Comparison of ENCODE assay signal across 8 cellular contexts in the genomic region with DNA sequence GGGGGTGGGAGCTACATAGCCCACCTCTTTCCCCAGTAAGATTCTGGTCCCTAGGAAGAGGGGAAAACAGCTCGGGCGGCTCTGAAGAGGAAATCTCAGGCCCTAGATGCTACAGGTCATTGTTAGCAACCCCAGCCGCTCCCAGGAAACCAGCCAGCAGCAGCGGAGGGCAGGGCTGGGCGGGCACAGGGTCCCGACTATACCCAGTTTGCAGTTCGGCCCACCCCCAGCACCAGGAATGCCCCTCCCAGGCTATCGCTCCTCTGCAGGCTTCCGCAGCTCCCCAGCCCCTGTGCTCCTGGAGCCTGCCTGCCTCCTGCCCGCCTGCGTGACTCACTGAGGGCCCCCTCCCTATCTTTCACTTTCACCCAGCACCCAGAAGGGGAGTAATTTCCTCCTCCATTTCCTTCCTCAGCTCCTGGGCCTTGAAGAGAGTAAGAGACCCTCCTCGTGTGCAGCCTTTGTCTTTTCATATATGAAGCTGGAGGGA. TPM values are rescaled to one million over a fixed set of nuclear protein-coding genes. Genes with fewer than 3 reads are reported as not detected.
DNase-seq lines count a peak whose midpoint lies in the region; ATAC-seq, FAIRE-seq and TF ChIP-seq lines count a peak whose summit lies in the region.

No MANE protein-coding gene starts in this region.

- H3K36me3 ChIP-seq in A673 (ENCODE audit: insufficient read depth, low read length, poor library complexity, severe bottlenecking) (peaks cover 24% of the 10 kb centered on the region), pancreas (peaks cover 2 to 17% (median 14%) of the 10 kb centered on the region in 3 donors)

- no peaks in the 10 kb centered on the region for H3K9me3 ChIP-seq in A673 (ENCODE audit: low read depth, low read length, poor library complexity, severe bottlenecking)
- no peaks in the 10 kb centered on the region for H3K9me3 ChIP-seq in pancreas

- no peak for FAIRE-seq in RCC 7860 (lab: Jason Lieb, UNC)
- no peak for FAIRE-seq in pancreas (lab: Jason Lieb, UNC)

- H3K4me3 ChIP-seq in A673 (ENCODE audit: low read depth, low read length, poor library complexity, severe bottlenecking) (peak overlapping the region; percentile 30), pancreas (peak overlapping the region in 1 of 4 donors; percentile 31)

- H3K27me3 ChIP-seq in A673 (replicated peaks; ENCODE audit: insufficient read depth, low read depth, low read length, poor library complexity) = no peaks in the 10 kb centered on the region
- H3K27me3 ChIP-seq in pancreas = no peaks in the 10 kb centered on the region

- H3K4me1 ChIP-seq in A673 (ENCODE audit: insufficient read depth, low read length, poor library complexity, severe bottlenecking) = peaks cover 55% of the 10 kb centered on the region
- peaks cover 44 to 65% (median 47%) of the 10 kb centered on the region in 3 donors for H3K4me1 ChIP-seq in pancreas

- 43 to 58% methylated on average over 12 of the region's 12 CpGs for WGBS in pancreas, 2 donors

- peak overlapping the region; percentile 82 for H3K27ac ChIP-seq in A673 (ENCODE audit: low read depth, low read length, poor library complexity, severe bottlenecking)
- peak overlapping the region; percentile 23 to 80 (median 68) for H3K27ac ChIP-seq in pancreas

- no TSS peak for BruUV-seq in A673 (replicated peaks; lab: Mats Ljungman, UMichigan)

- peak; percentile 32 for ATAC-seq in GM21786 (IDR thresholded peaks at IDR 0.05; ENCODE audit: unreplicated experiment)
- peak; percentile 46 to 78 (median 64) for ATAC-seq in pancreas
- no peak for ATAC-seq in HG03025 (IDR thresholded peaks at IDR 0.05; ENCODE audit: low FRiP score, unreplicated experiment)

- intact Hi-C loops in A673 (cut with micrococcal nuclease; ENCODE audit: unreplicated experiment) (no loop called here), pancreas (cut with DNase I) (no loop called here)

- CTCF ChIA-PET in A673 (lab: Charles Lee) = interaction anchor here (0.6 to 0.9 kb wide), 2 partner anchors 12 to 486 kb away, joined by 3 to 6 read pairs; no protein-coding TSS in a partner anchor

- DNase-seq in A673 (ENCODE audit: low spot score) (peak; percentile 88), RCC 7860 (ENCODE audit: low spot score) (peak; percentile 66), glomerular visceral epithelial cell (ENCODE audit: extremely low spot score) (peak; percentile 88), pancreas (peak in 1 of 6 donors; percentile 63), NCI-H2029 (lab: John Stamatoyannopoulos, UW) (no peak)
- DNase-seq in activated naive CD4-positive, alpha-beta T cell treated with anti-CD3 and anti-CD28 coated beads, Interleukin-2, amount 50 U/mL, for 16 hours = peak; percentile 73

- no peak for TF ChIP-seq CTCF in A673 (conservative IDR thresholded peaks at IDR 0.05; ENCODE audit: low read depth, low read length)
- TF ChIP-seq CTCF in pancreas (IDR thresholded peaks at IDR 0.05) = no peak

- POLR2A ChIA-PET in A673 (lab: Charles Lee; ENCODE audit: low non-redundant PET) = no interaction called here

RNA-seq across cellular contexts. Expression of a gene that starts 27.2 kb away (rescaled TPM):
- total RNA-seq in A673 (2021) (48.8 and 51.4 TPM in 2 replicates), pancreas (10 to 100 TPM in 2 of 6 donors, 1 to 10 TPM in 4; 2.8 to 11.7 (median 6.5) TPM)
- 10 to 100 TPM in 1 of 2 donors, 1 to 10 TPM in 1; 6.2 to 25.4 TPM for polyA plus RNA-seq in pancreas
